10 cellular contexts compared by ENCODE assay signal in the genomic region with DNA sequence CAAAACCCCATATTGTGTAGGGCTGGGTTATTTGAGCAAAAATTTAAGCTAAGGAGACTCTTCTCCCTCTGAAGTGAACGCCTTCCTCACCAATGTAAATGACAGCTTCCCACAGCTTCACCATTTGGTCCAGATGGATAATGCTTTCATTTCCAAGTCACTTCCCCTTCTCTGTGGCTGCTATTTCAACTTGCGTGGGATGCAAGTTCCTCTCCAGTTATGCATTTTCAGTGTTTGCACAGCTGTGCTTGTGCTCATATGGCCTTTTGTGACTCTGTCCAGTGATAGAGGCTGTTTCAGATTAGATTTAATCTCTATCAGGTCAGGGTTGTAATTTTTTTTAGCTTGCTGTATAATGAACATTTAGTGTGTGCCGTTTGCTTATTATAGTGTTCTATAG.
A peak's percentile ranks its signal among the peaks of the same experiment; 100 is the strongest.
DNase-seq lines count a peak whose midpoint lies in the region; ATAC-seq and TF ChIP-seq lines count a peak whose summit lies in the region.
"Had no signal": no experiment of that assay in that cellular context is flagged by ENCODE, and none has a peak within 500 bp of the region (broad histone marks: within the 10 kb centered on the region; RNA-seq: fewer than 3 reads in every experiment).

No MANE protein-coding gene starts in this region.

- CTCF ChIA-PET in BJ (lab: Yijun Ruan, JAX) = interaction anchor here (0.7 kb wide), 1 partner anchor 152 kb away, joined by 3 read pairs; no protein-coding TSS in a partner anchor
- CTCF ChIA-PET in HEK293T (lab: Yijun Ruan, JAX) = no interaction called here

- no peak overlapping the region for H3K27ac Mint-ChIP-seq in activated CD4-positive, alpha-beta T cell treated with anti-CD3 and anti-CD28 coated beads, Interleukin-2, amount 10 ng/mL, durations not matched to agents 24 days and 14 days
- H3K27ac Mint-ChIP-seq: CD4-positive, CD25-positive, alpha-beta regulatory T cell had no signal

- H3K4me3 ChIP-seq in BJ (ENCODE audit: low read depth, low read length) = no peak overlapping the region

- peaks cover 15% of the 10 kb centered on the region for H3K27me3 Mint-ChIP-seq in activated CD4-positive, alpha-beta T cell treated with anti-CD3 and anti-CD28 coated beads, Interleukin-2, amount 10 ng/mL, durations not matched to agents 24 days and 14 days

- no peaks in the 10 kb centered on the region for H3K27me3 ChIP-seq in BJ (ENCODE audit: control insufficient read depth, insufficient read depth, low read length)

- H3K36me3 Mint-ChIP-seq in activated CD4-positive, alpha-beta T cell treated with anti-CD3 and anti-CD28 coated beads, Interleukin-2, amount 10 ng/mL, durations not matched to agents 24 days and 14 days (ENCODE audit: low read depth) = no peaks in the 10 kb centered on the region
- H3K36me3 Mint-ChIP-seq: CD4-positive, CD25-positive, alpha-beta regulatory T cell had no signal

- POLR2A ChIA-PET in BJ (lab: Charles Lee) (no interaction called here), HEK293T (lab: Yijun Ruan, JAX) (no interaction called here)

- no peak overlapping the region for H3K4me3 Mint-ChIP-seq in activated CD4-positive, alpha-beta T cell treated with anti-CD3 and anti-CD28 coated beads, Interleukin-2, amount 10 ng/mL, durations not matched to agents 24 days and 14 days
- H3K4me3 Mint-ChIP-seq: CD4-positive, CD25-positive, alpha-beta regulatory T cell; central memory CD8-positive, alpha-beta T cell had no signal

- no peak for TF ChIP-seq CTCF in BJ (IDR thresholded peaks at IDR 0.05; ENCODE audit: insufficient read depth, low read depth, low read length)

- H3K9me3 Mint-ChIP-seq in activated CD4-positive, alpha-beta T cell treated with anti-CD3 and anti-CD28 coated beads, Interleukin-2, amount 10 ng/mL, durations not matched to agents 24 days and 14 days = no peaks in the 10 kb centered on the region
- H3K9me3 Mint-ChIP-seq: central memory CD8-positive, alpha-beta T cell had no signal

- no peaks in the 10 kb centered on the region for H3K4me1 Mint-ChIP-seq in activated CD4-positive, alpha-beta T cell treated with anti-CD3 and anti-CD28 coated beads, Interleukin-2, amount 10 ng/mL, durations not matched to agents 24 days and 14 days
- H3K4me1 Mint-ChIP-seq: central memory CD8-positive, alpha-beta T cell had no signal

- ATAC-seq in HG02884 (IDR thresholded peaks at IDR 0.05; ENCODE audit: unreplicated experiment) (peak; percentile 80), Right ventricle myocardium superior (ENCODE audit: poor library complexity) (peak; percentile 36), HG02588 (IDR thresholded peaks at IDR 0.05; ENCODE audit: unreplicated experiment) (no peak)

- H3K36me3 ChIP-seq in BJ (ENCODE audit: control insufficient read depth, insufficient read depth, low read length) = no peaks in the 10 kb centered on the region

- in situ Hi-C loops in ACHN (cut with HindIII; ENCODE audit: low pct_ligation_motif_present, low pct_unique_long_range_greater_than_20kb, low sequenced_read_pairs) = no loop called here

- DNase-seq in BJ (ENCODE audit: low read depth) (peak; percentile 41), OCI-M1 (lab: John Stamatoyannopoulos, UW) (peak; percentile 72), Right ventricle myocardium superior (no peak), HEK293T (ENCODE audit: extremely low spot score) (no peak), ACHN (no peak)
- no peak for DNase-seq in activated CD4-positive, alpha-beta T cell treated with anti-CD3 and anti-CD28 coated beads, Interleukin-2, amount 10 ng/mL, durations not matched to agents 24 days and 14 days
- DNase-seq: CD4-positive, CD25-positive, alpha-beta regulatory T cell had no signal

- intact Hi-C loops in Right ventricle myocardium superior (cut with DNase I) = no loop called here
- intact Hi-C loops in activated CD4-positive, alpha-beta T cell treated with anti-CD3 and anti-CD28 coated beads, Interleukin-2, amount 10 ng/mL, durations not matched to agents 24 days and 14 days (cut with micrococcal nuclease) = no loop called here

TF ChIP-seq in HEK293T, 16 proteins besides CTCF, POLR2A, EP300 and RAD21:
- TF ChIP-seq NFRKB (IDR thresholded peaks at IDR 0.05) (no peak), BHLHE40 (IDR thresholded peaks at IDR 0.05; ENCODE audit: borderline replicate concordance) (no peak), FOXA1 (IDR thresholded peaks at IDR 0.05) (no peak), TARDBP (IDR thresholded peaks at IDR 0.05) (no peak), HDGF (IDR thresholded peaks at IDR 0.05; ENCODE audit: borderline replicate concordance) (no peak), SP1 (IDR thresholded peaks at IDR 0.05) (no peak), LEF1 (IDR thresholded peaks at IDR 0.05; ENCODE audit: borderline replicate concordance) (no peak), FOXK2 (IDR thresholded peaks at IDR 0.05) (no peak), SUZ12 (IDR thresholded peaks at IDR 0.05) (no peak), ARNT (IDR thresholded peaks at IDR 0.05) (no peak), CTBP1 (IDR thresholded peaks at IDR 0.05; ENCODE audit: borderline replicate concordance) (no peak), ELF4 (IDR thresholded peaks at IDR 0.05) (no peak), L3MBTL2 (conservative IDR thresholded peaks at IDR 0.05) (no peak), FOXM1 (IDR thresholded peaks at IDR 0.05; ENCODE audit: borderline replicate concordance) (no peak), ZNF384 (IDR thresholded peaks at IDR 0.05) (no peak)
- TF ChIP-seq, protein P1, sequence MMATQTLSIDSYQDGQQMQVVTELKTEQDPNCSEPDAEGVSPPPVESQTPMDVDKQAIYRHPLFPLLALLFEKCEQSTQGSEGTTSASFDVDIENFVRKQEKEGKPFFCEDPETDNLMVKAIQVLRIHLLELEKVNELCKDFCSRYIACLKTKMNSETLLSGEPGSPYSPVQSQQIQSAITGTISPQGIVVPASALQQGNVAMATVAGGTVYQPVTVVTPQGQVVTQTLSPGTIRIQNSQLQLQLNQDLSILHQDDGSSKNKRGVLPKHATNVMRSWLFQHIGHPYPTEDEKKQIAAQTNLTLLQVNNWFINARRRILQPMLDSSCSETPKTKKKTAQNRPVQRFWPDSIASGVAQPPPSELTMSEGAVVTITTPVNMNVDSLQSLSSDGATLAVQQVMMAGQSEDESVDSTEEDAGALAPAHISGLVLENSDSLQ (IDR thresholded peaks at IDR 0.05) = no peak

Comparison
In these comparisons a context has a peak if more than half of its experiments do, and no peak if none do; other contexts are left out.
1. DNase-seq: peak in BJ (single experiment) and OCI-M1 (single experiment); none in Right ventricle myocardium superior (single experiment), activated CD4-positive, alpha-beta T cell treated with anti-CD3 and anti-CD28 coated beads, Interleukin-2, amount 10 ng/mL, durations not matched to agents 24 days and 14 days (single experiment), HEK293T (single experiment) and ACHN (single experiment).